ENCODE assay signal across 13 cellular contexts in genomic region chr7:15684834-15685233, GRCh38. TPM values are rescaled to one million over a fixed set of nuclear protein-coding genes. Genes with fewer than 3 reads are reported as not detected.
DNase-seq lines count a peak whose midpoint lies in the region; ATAC-seq, FAIRE-seq and TF ChIP-seq lines count a peak whose summit lies in the region.
"Had no signal": no experiment of that assay in that cellular context is flagged by ENCODE, and none has a peak within 500 bp of the region (broad histone marks: within the 10 kb centered on the region; RNA-seq: fewer than 3 reads in every experiment).

No MANE protein-coding gene starts in this region.

- H3K36me3 ChIP-seq in esophagus muscularis mucosa (no peaks in the 10 kb centered on the region), muscle layer of colon (ENCODE audit: insufficient read depth, low read length) (no peaks in the 10 kb centered on the region), upper lobe of left lung (no peaks in the 10 kb centered on the region), small intestine (ENCODE audit: control insufficient read depth in 2 of 2, insufficient read depth in 2 of 2, low read length in 2 of 2) (no peaks in the 10 kb centered on the region)

- TF ChIP-seq CTCF in esophagus muscularis mucosa (IDR thresholded peaks at IDR 0.05) (no peak), upper lobe of left lung (IDR thresholded peaks at IDR 0.05) (no peak)

- H3K4me1 ChIP-seq in esophagus muscularis mucosa: peaks cover 7 to 37% (median 21%) of the 10 kb centered on the region in 4 donors
- H3K4me1 ChIP-seq in muscle layer of colon (ENCODE audit: insufficient read depth, low read length): peaks cover 13% of the 10 kb centered on the region
- H3K4me1 ChIP-seq in upper lobe of left lung: peaks cover 6 to 23% (median 12%) of the 10 kb centered on the region in 4 donors
- peaks cover 3 to 5% of the 10 kb centered on the region in 2 donors for H3K4me1 ChIP-seq in small intestine (ENCODE audit: control insufficient read depth in 2 of 2, insufficient read depth in 1 of 2, low read depth in 1 of 2, low read length in 1 of 2)

- 22% methylated on average over 9 of the region's 9 CpGs for WGBS in esophagus muscularis mucosa
- WGBS in upper lobe of left lung, 2 donors: 19 to 21% methylated on average over 9 of the region's 9 CpGs
- 16 to 20% (median 19%) methylated on average over 9 of the region's 9 CpGs for WGBS in small intestine, 3 donors

- intact Hi-C loops in esophagus muscularis mucosa (cut with DNase I): loop anchor here (5.0 to 10.0 kb wide), 3 partner anchors 130 to 387 kb away; no protein-coding TSS in a partner anchor

- no peaks in the 10 kb centered on the region for H3K9me3 ChIP-seq in esophagus muscularis mucosa
- no peaks in the 10 kb centered on the region for H3K9me3 ChIP-seq in muscle layer of colon (ENCODE audit: low read length)
- no peaks in the 10 kb centered on the region for H3K9me3 ChIP-seq in upper lobe of left lung
- H3K9me3 ChIP-seq in small intestine (ENCODE audit: control insufficient read depth, low read depth): no peaks in the 10 kb centered on the region

- no peak for TF ChIP-seq POLR2A in esophagus muscularis mucosa (IDR thresholded peaks at IDR 0.05; ENCODE audit: low read depth)
- no peak for TF ChIP-seq POLR2A in upper lobe of left lung (IDR thresholded peaks at IDR 0.05)

- no peak overlapping the region for H3K9ac ChIP-seq in muscle layer of colon (ENCODE audit: low read length)

- ATAC-seq in upper lobe of left lung (ENCODE audit: low FRiP score in 2 of 2): peak in 1 of 2 donors; percentile 44
- no peak for ATAC-seq in HG03097 (IDR thresholded peaks at IDR 0.05; ENCODE audit: low FRiP score, unreplicated experiment)
- ATAC-seq: stimulated activated memory B cell treated with anti-CD40 and anti-IgM and Interleukin-4, amounts not matched to agents 10 μg/mL and 1 μg/mL and 100 μg/mL, for 72 hours had no signal

- H3K4me3 ChIP-seq in esophagus muscularis mucosa (peak overlapping the region; percentile 61 to 73 (median 68)), muscle layer of colon (ENCODE audit: low read depth in 1 of 2, low read length in 2 of 2) (peak overlapping the region; percentile 30 to 65), upper lobe of left lung (peak overlapping the region in 3 of 4 donors; percentile 13 to 49 (median 48)), small intestine (ENCODE audit: low read depth in 1 of 2, low read length in 2 of 2) (no peak overlapping the region)

- H3K27ac ChIP-seq in esophagus muscularis mucosa (replicated peaks in 1 of 4) (peak overlapping the region; percentile 79 to 89 (median 86)), muscle layer of colon (ENCODE audit: low read depth, low read length) (no peak overlapping the region), upper lobe of left lung (peak overlapping the region in 3 of 4 donors; percentile 7 to 42 (median 28)), small intestine (ENCODE audit: low read depth in 1 of 2, low read length in 1 of 2) (no peak overlapping the region)

- no peak for FAIRE-seq in small intestine (lab: Jason Lieb, UNC)
- FAIRE-seq: G401.6 had no signal

- DNase-seq in NCI-H510A treated with DMSO at 0.1 percent for 48 hours (lab: John Stamatoyannopoulos, UW): peak; percentile 25
- no peak for DNase-seq in NCI-H510A (lab: John Stamatoyannopoulos, UW)
- DNase-seq in esophagus muscularis mucosa (ENCODE audit: extremely low spot score): no peak
- no peak for DNase-seq in upper lobe of left lung
- no peak for DNase-seq in stimulated activated CD4-positive, alpha-beta T cell treated with anti-CD3 and anti-CD28 coated beads, Interleukin-1b, Interleukin-23, amount 100 ng/mL, for 48 hours
- no peak for DNase-seq in small intestine
- DNase-seq: ACHN; anterior cingulate cortex; stimulated activated CD4-positive, alpha-beta T cell treated with anti-CD3 and anti-CD28 coated beads, Interleukin-12 subunit alpha, Interleukin-12 subunit beta, amount 100 ng/mL, for 4 hours had no signal

- H3K27me3 ChIP-seq in esophagus muscularis mucosa (peaks cover 0 to 43% (median 13%) of the 10 kb centered on the region in 4 donors), muscle layer of colon (ENCODE audit: control insufficient read depth in 1 of 2, insufficient read depth in 2 of 2, low read length in 2 of 2) (peaks cover 25 to 38% of the 10 kb centered on the region in 2 donors), upper lobe of left lung (peaks cover 0 to 14% (median 8%) of the 10 kb centered on the region in 4 donors), small intestine (ENCODE audit: control insufficient read depth in 2 of 2, insufficient read depth in 2 of 2, low read length in 2 of 2) (peaks cover 9 to 30% of the 10 kb centered on the region in 2 donors)

- TF ChIP-seq EP300 in esophagus muscularis mucosa (IDR thresholded peaks at IDR 0.05) (no peak), upper lobe of left lung (IDR thresholded peaks at IDR 0.05) (no peak)

RNA-seq across cellular contexts. Expression of gene MEOX2, which starts 1.6 kb away (rescaled TPM):
- total RNA-seq in esophagus muscularis mucosa: 10 to 100 TPM in 3 of 4 donors, 1 to 10 TPM in 1; 3.6 to 32.3 (median 13.0) TPM
- 10 to 100 TPM in 2 of 6 donors, 1 to 10 TPM in 4; 2.9 to 17.2 (median 8.6) TPM for total RNA-seq in upper lobe of left lung
- polyA plus RNA-seq in small intestine: 1 to 10 TPM in 1 of 3 donors, not detected in 2; 2.4 TPM

Comparison
In these comparisons a context has a peak if more than half of its experiments do, and no peak if none do; other contexts are left out.
1. H3K27ac ChIP-seq: peak in esophagus muscularis mucosa (4 of 4) and upper lobe of left lung (3 of 4); none in muscle layer of colon (single experiment) and small intestine (0 of 2).
2. H3K4me3 ChIP-seq: peak in esophagus muscularis mucosa (4 of 4), muscle layer of colon (2 of 2) and upper lobe of left lung (3 of 4); none in small intestine (0 of 2).